ENCODE assay signal across 9 cellular contexts in genomic region chr1:201696217-201696761, GRCh38.
A peak's percentile ranks its signal among the peaks of the same experiment; 100 is the strongest.
DNase-seq lines count a peak whose midpoint lies in the region; ATAC-seq lines count a peak whose summit lies in the region.
"Had no signal": no experiment of that assay in that cellular context is flagged by ENCODE, and none has a peak within 500 bp of the region (broad histone marks: within the 10 kb centered on the region; RNA-seq: fewer than 3 reads in every experiment).

No MANE protein-coding gene starts in this region.

- DNase-seq in GM04504 (ENCODE audit: low read depth): peak; percentile 96
- DNase-seq in amygdala (lab: John Stamatoyannopoulos, UW): peak in 49 of 56 donors; percentile 39 to 90 (median 70)
- DNase-seq in left ventricle myocardium superior: peak; percentile 94
- no peak for DNase-seq in NK-92 (lab: John Stamatoyannopoulos, UW; ENCODE audit: unreplicated experiment)
- no peak for DNase-seq in stimulated activated CD4-positive, alpha-beta T cell treated with anti-CD3 and anti-CD28 coated beads, Interleukin-2, amount 100 ng/mL, for 24 hours
- no peak for DNase-seq in NOMO-1 treated with DMSO at 0.1 percent for 48 hours (lab: John Stamatoyannopoulos, UW; ENCODE audit: unreplicated experiment)
- DNase-seq: activated CD4-positive, alpha-beta T cell treated with anti-CD3 and anti-CD28 coated beads for 36 hours had no signal

- H3K9me3 ChIP-seq in skeletal muscle tissue (ENCODE audit: control insufficient read depth in 3 of 3, low read length in 3 of 3): no peaks in the 10 kb centered on the region

- H3K27me3 ChIP-seq in skeletal muscle tissue (ENCODE audit: control insufficient read depth in 3 of 3, insufficient read depth in 3 of 3, low read length in 3 of 3): peaks cover 2 to 20% (median 15%) of the 10 kb centered on the region in 3 donors

- H3K4me1 ChIP-seq in skeletal muscle tissue (ENCODE audit: control insufficient read depth in 3 of 3, insufficient read depth in 3 of 3, low read length in 3 of 3): peaks cover 26 to 45% (median 30%) of the 10 kb centered on the region in 3 donors

- H3K27ac ChIP-seq in skeletal muscle tissue (ENCODE audit: low read depth, low read length): no peak overlapping the region

- H3K36me3 ChIP-seq in skeletal muscle tissue (ENCODE audit: control insufficient read depth in 3 of 3, insufficient read depth in 3 of 3, low read length in 3 of 3): no peaks in the 10 kb centered on the region

- intact Hi-C loops in left ventricle myocardium superior (cut with micrococcal nuclease): loop anchor here (10.0 kb wide), 1 partner anchor 61 kb away; no protein-coding TSS in a partner anchor

- ATAC-seq in left ventricle myocardium superior: peak; percentile 88
- no peak for ATAC-seq in HG03565 (IDR thresholded peaks at IDR 0.05; ENCODE audit: unreplicated experiment)
- ATAC-seq: activated CD4-positive, alpha-beta T cell treated with anti-CD3 and anti-CD28 coated beads for 36 hours had no signal

- H3K9ac ChIP-seq in skeletal muscle tissue (ENCODE audit: low read depth in 1 of 3, low read length in 3 of 3): no peak overlapping the region

- H3K4me3 ChIP-seq in skeletal muscle tissue (ENCODE audit: low read length in 3 of 3): peak overlapping the region in 2 of 3 donors; percentile 6 to 24

Comparison
In these comparisons a context has a peak if more than half of its experiments do, and no peak if none do; other contexts are left out.
1. DNase-seq: peak in GM04504 (single experiment), amygdala (49 of 56) and left ventricle myocardium superior (single experiment); none in NK-92 (single experiment), stimulated activated CD4-positive, alpha-beta T cell treated with anti-CD3 and anti-CD28 coated beads, Interleukin-2, amount 100 ng/mL, for 24 hours (0 of 2) and NOMO-1 treated with DMSO at 0.1 percent for 48 hours (single experiment).